In the genomic region with DNA sequence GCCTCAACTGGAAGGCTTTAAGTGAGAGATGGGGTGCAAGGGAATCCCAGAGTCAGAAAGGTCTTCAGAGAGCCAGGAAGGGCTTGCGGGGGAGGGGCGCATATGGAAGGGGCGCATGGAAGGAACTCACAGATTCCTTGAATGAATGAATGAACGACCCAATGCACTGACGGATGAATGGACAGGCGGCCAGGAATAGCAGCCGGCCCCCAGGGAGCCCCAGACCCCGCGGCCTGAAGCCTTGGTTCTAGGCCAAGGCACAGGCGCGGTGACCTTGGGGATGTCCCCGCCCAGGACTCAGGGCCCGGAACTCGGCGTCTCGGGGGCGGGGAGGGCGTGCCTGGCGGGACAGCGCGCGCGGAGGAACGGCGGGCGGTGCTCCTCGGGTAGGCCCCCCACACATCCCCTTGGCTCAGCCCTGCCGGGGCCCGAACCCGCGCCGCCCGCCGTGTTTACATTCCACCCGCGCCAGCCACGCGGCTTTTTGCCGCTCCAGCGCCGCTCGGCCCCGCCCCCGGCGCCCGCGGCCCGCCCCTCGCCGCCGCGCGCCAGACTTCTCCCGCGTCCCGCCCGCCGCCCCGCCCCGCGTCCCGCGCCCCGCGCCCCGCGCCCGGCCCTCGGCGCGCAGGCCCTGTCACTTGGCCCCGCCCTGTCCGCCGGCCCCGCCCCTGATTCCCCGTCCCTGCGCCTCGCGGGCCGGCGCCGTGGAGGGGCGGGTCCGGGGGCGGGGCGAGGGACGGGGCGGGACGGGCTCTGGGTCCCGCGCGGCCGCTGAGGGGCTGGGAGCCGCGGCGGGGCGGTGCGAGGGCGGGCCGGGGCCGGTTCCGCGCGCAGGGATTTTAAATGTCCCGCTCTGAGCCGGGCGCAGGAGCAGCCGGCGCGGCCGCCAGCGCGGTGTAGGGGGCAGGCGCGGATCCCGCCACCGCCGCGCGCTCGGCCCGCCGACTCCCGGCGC, we compare ENCODE assay signal across 1 cellular context.
TF ChIP-seq lines count a peak whose summit lies in the region.

Gene CCNE1, plus strand, starts transcription at position 867 of the 955 bp plus-strand sequence. CDS start 565 bp downstream, outside the sequence.

TF ChIP-seq in HepG2, 621 proteins besides CTCF, POLR2A, EP300 and RAD21 (continued from another document and continues in another):
- TF ChIP-seq ZNF318 (CRISPR knock-in tag; IDR thresholded peaks at IDR 0.05) = 0 out of 2 replicates have a peak, but pooled peaks have one; percentile 57
- TF ChIP-seq, protein P1, sequence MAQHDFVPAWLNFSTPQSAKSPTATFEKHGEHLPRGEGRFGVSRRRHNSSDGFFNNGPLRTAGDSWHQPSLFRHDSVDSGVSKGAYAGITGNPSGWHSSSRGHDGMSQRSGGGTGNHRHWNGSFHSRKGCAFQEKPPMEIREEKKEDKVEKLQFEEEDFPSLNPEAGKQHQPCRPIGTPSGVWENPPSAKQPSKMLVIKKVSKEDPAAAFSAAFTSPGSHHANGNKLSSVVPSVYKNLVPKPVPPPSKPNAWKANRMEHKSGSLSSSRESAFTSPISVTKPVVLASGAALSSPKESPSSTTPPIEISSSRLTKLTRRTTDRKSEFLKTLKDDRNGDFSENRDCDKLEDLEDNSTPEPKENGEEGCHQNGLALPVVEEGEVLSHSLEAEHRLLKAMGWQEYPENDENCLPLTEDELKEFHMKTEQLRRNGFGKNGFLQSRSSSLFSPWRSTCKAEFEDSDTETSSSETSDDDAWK (CRISPR knock-in tag; IDR thresholded peaks at IDR 0.05) = no peak
- TF ChIP-seq ZNF772 (CRISPR knock-in tag; IDR thresholded peaks at IDR 0.05) = no peak
- TF ChIP-seq TFDP1 (CRISPR knock-in tag; IDR thresholded peaks at IDR 0.05; ENCODE audit: borderline replicate concordance) = peak; percentile 80; the same call in 1 of the 2 replicates
- TF ChIP-seq TP53 (CRISPR knock-in tag; conservative IDR thresholded peaks at IDR 0.05) = no peak
- no peak for TF ChIP-seq ZKSCAN5 (CRISPR knock-in tag; IDR thresholded peaks at IDR 0.05)
- no peak for TF ChIP-seq FIP1L1 (IDR thresholded peaks at IDR 0.05; ENCODE audit: borderline replicate concordance, insufficient read depth, low read depth, low read length)
- TF ChIP-seq ARID5B (CRISPR knock-in tag; IDR thresholded peaks at IDR 0.05) = peak; percentile 30; the same call in 1 of the 2 replicates
- no peak for TF ChIP-seq ZNF460 (CRISPR knock-in tag; IDR thresholded peaks at IDR 0.05; ENCODE audit: borderline replicate concordance)
- TF ChIP-seq ZNF143 (CRISPR knock-in tag; IDR thresholded peaks at IDR 0.05) = no peak
- TF ChIP-seq FOXK1 (CRISPR knock-in tag; IDR thresholded peaks at IDR 0.05; ENCODE audit: borderline replicate concordance, low read depth) = no peak
- no peak for TF ChIP-seq GPN1 (CRISPR knock-in tag; IDR thresholded peaks at IDR 0.05; ENCODE audit: borderline replicate concordance)
- TF ChIP-seq, protein P2, sequence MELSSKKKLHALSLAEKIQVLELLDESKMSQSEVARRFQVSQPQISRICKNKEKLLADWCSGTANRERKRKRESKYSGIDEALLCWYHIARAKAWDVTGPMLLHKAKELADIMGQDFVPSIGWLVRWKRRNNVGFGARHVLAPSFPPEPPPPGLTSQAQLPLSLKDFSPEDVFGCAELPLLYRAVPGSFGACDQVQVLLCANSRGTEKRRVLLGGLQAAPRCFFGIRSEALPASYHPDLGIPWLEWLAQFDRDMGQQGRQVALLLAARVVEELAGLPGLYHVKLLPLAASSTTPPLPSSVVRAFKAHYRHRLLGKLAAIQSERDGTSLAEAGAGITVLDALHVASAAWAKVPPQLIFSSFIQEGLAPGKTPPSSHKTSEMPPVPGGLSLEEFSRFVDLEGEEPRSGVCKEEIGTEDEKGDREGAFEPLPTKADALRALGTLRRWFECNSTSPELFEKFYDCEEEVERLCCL (CRISPR knock-in tag; IDR thresholded peaks at IDR 0.05; ENCODE audit: borderline replicate concordance) = no peak
- TF ChIP-seq CENPX (CRISPR knock-in tag; IDR thresholded peaks at IDR 0.05) = no peak
- TF ChIP-seq, protein P3, sequence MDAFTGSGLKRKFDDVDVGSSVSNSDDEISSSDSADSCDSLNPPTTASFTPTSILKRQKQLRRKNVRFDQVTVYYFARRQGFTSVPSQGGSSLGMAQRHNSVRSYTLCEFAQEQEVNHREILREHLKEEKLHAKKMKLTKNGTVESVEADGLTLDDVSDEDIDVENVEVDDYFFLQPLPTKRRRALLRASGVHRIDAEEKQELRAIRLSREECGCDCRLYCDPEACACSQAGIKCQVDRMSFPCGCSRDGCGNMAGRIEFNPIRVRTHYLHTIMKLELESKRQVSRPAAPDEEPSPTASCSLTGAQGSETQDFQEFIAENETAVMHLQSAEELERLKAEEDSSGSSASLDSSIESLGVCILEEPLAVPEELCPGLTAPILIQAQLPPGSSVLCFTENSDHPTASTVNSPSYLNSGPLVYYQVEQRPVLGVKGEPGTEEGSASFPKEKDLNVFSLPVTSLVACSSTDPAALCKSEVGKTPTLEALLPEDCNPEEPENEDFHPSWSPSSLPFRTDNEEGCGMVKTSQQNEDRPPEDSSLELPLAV (CRISPR knock-in tag; conservative IDR thresholded peaks at IDR 0.05; ENCODE audit: low read depth) = no peak
- TF ChIP-seq SKIL (CRISPR knock-in tag; IDR thresholded peaks at IDR 0.05; ENCODE audit: borderline replicate concordance) = no peak
- TF ChIP-seq POLR2AphosphoS5 (IDR thresholded peaks at IDR 0.05; ENCODE audit: low read depth, low read length) = no peak
- no peak for TF ChIP-seq ZNF709 (CRISPR knock-in tag; IDR thresholded peaks at IDR 0.05)
- TF ChIP-seq ZNF574 (CRISPR knock-in tag; IDR thresholded peaks at IDR 0.05) = no peak
